In genomic region chr6:14831922-14832321, GRCh38 we compare ENCODE assay signal across 32 cellular contexts.
A peak's percentile ranks its signal among the peaks of the same experiment; 100 is the strongest.
DNase-seq lines count a peak whose midpoint lies in the region; TF ChIP-seq lines count a peak whose summit lies in the region.
"Had no signal": no experiment of that assay in that cellular context is flagged by ENCODE, and none has a peak within 500 bp of the region (broad histone marks: within the 10 kb centered on the region; RNA-seq: fewer than 3 reads in every experiment).

No MANE protein-coding gene starts in this region.

- H3K9me3 ChIP-seq in HEK293 (ENCODE audit: control insufficient read depth, insufficient read depth, low read depth, low read length) (no peaks in the 10 kb centered on the region), endodermal cell (ENCODE audit: control insufficient read depth, low read length) (peaks cover 3% of the 10 kb centered on the region), neuron (ENCODE audit: low read length) (no peaks in the 10 kb centered on the region), adrenal gland (replicated peaks in 1 of 3) (no peaks in the 10 kb centered on the region)
- H3K9me3 ChIP-seq: HAP-1, left ventricle myocardium inferior, ovary, right atrium auricular region, SK-N-SH, upper lobe of right lung had no signal

- DNase-seq in NCI-H2227 treated with DMSO at 0.1 percent for 48 hours (lab: John Stamatoyannopoulos, UW) (peak; percentile 75), endodermal cell (no peak), NOMO-1 (lab: John Stamatoyannopoulos, UW; ENCODE audit: unreplicated experiment in 2 of 2) (no peak), NCI-H1092 treated with DMSO at 0.1 percent for 48 hours (lab: John Stamatoyannopoulos, UW) (no peak), adrenal gland (no peak), GM10266 (ENCODE audit: extremely low spot score) (no peak)
- DNase-seq: ACHN; activated CD8-positive, alpha-beta memory T cell treated with anti-CD3 and anti-CD28 coated beads for 24 hours; activated gamma-delta T cell; activated naive CD8-positive, alpha-beta T cell treated with anti-CD3 and anti-CD28 coated beads, Interleukin-2, amount 10 ng/mL, durations not matched to agents 7 days and 5 days; activated T-cell treated with anti-CD3 and anti-CD28 coated beads, Interleukin-2, amount 50 U/mL, for 1 hour; DMS53; GDM1; left ventricle myocardium inferior; MM.1S; naive B cell; NCI-H1694 treated with DMSO at 0.1 percent for 48 hours; NCI-H345; ovary; RPMI8226; SK-N-SH; stimulated activated CD4-positive, alpha-beta T cell treated with anti-CD3 and anti-CD28 coated beads, Interleukin-12 subunit alpha, Interleukin-12 subunit beta, amount 100 ng/mL, for 4 hours; stimulated activated CD4-positive, alpha-beta T cell treated with anti-CD3 and anti-CD28 coated beads, Interleukin-4, amount 100 ng/mL, for 24 hours; T-helper 17 cell; upper lobe of right lung had no signal

- H3K9ac ChIP-seq in endodermal cell (ENCODE audit: extremely low read depth, low read length, poor library complexity, severe bottlenecking): no peak overlapping the region
- H3K9ac ChIP-seq: KMS-11, SK-N-SH had no signal

- no peak overlapping the region for H3K4me3 Mint-ChIP-seq in endodermal cell
- H3K4me3 Mint-ChIP-seq: activated naive CD8-positive, alpha-beta T cell treated with anti-CD3 and anti-CD28 coated beads, Interleukin-2, amount 10 ng/mL, durations not matched to agents 7 days and 5 days; central memory CD8-positive, alpha-beta T cell; stimulated activated effector memory CD8-positive, alpha-beta T cell treated with anti-CD3 and anti-CD28 coated beads, Interleukin-12 subunit alpha, Interleukin-12 subunit beta, amount 100 ng/mL, for 72 hours; T-helper 17 cell had no signal

- H3K4me1 ChIP-seq in HEK293 (ENCODE audit: control insufficient read depth, insufficient read depth, low read length) (no peaks in the 10 kb centered on the region), endodermal cell (ENCODE audit: control insufficient read depth, insufficient read depth, low read length) (peaks cover 4% of the 10 kb centered on the region), neuron (ENCODE audit: insufficient read depth, low read length) (peaks cover 27% of the 10 kb centered on the region), adrenal gland (replicated peaks in 1 of 2) (no peaks in the 10 kb centered on the region)
- H3K4me1 ChIP-seq: HAP-1, left ventricle myocardium inferior, right atrium auricular region, upper lobe of right lung had no signal

- no peak overlapping the region for H3K4me3 ChIP-seq in HEK293 (ENCODE audit: low read depth, low read length)
- no peak overlapping the region for H3K4me3 ChIP-seq in endodermal cell (ENCODE audit: low read length)
- no peak overlapping the region for H3K4me3 ChIP-seq in neuron (ENCODE audit: low read length)
- no peak overlapping the region for H3K4me3 ChIP-seq in adrenal gland
- H3K4me3 ChIP-seq: HAP-1, left ventricle myocardium inferior, ovary, right atrium auricular region, upper lobe of right lung had no signal

- peak overlapping the region; percentile 12 for H3K27ac Mint-ChIP-seq in endodermal cell
- H3K27ac Mint-ChIP-seq: activated naive CD8-positive, alpha-beta T cell treated with anti-CD3 and anti-CD28 coated beads, Interleukin-2, amount 10 ng/mL, durations not matched to agents 7 days and 5 days; stimulated activated effector memory CD8-positive, alpha-beta T cell treated with anti-CD3 and anti-CD28 coated beads, Interleukin-12 subunit alpha, Interleukin-12 subunit beta, amount 100 ng/mL, for 72 hours; T-helper 17 cell had no signal

- no peaks in the 10 kb centered on the region for H3K36me3 Mint-ChIP-seq in endodermal cell (ENCODE audit: low read depth)
- H3K36me3 Mint-ChIP-seq: naive B cell had no signal

- CTCF ChIA-PET in HEK293 (lab: Yijun Ruan, JAX): interaction anchor here (0.5 kb wide), 1 partner anchor 31 kb away, joined by 4 read pairs; no protein-coding TSS in a partner anchor

- peak overlapping the region; percentile 30 for H2AFZ ChIP-seq in neuron (ENCODE audit: low read depth, low read length)

- peaks cover 16% of the 10 kb centered on the region for H3K27me3 ChIP-seq in endodermal cell (ENCODE audit: control insufficient read depth, insufficient read depth, low read length, poor library complexity, severe bottlenecking)
- no peaks in the 10 kb centered on the region for H3K27me3 ChIP-seq in neuron (ENCODE audit: insufficient read depth, low read length)
- H3K27me3 ChIP-seq in adrenal gland: no peaks in the 10 kb centered on the region
- H3K27me3 ChIP-seq: ovary, right atrium auricular region, upper lobe of right lung had no signal

- H3K4me1 Mint-ChIP-seq in endodermal cell: peaks cover 43% of the 10 kb centered on the region
- H3K4me1 Mint-ChIP-seq: activated naive CD8-positive, alpha-beta T cell treated with anti-CD3 and anti-CD28 coated beads, Interleukin-2, amount 10 ng/mL, durations not matched to agents 7 days and 5 days; central memory CD8-positive, alpha-beta T cell; T-helper 17 cell had no signal

- POLR2A ChIA-PET in HEK293 (lab: Yijun Ruan, JAX): no interaction called here

- 41 to 50% methylated on average over 4 to 6 of the region's 6 CpGs for WGBS in endodermal cell (ENCODE audit: insufficient coverage in 1 of 2, insufficient read length in 1 of 2), 2 experiments
- 55 to 63% (median 57%) methylated on average over 6 of the region's 6 CpGs for WGBS in adrenal gland, 4 donors

- H3K27ac ChIP-seq in HEK293 (ENCODE audit: extremely low read depth, low read depth, low read length) (no peak overlapping the region), endodermal cell (ENCODE audit: low read depth, low read length) (no peak overlapping the region), adrenal gland (no peak overlapping the region)
- H3K27ac ChIP-seq: KMS-11, left ventricle myocardium inferior, ovary, right atrium auricular region, upper lobe of right lung had no signal

- H3K9me3 Mint-ChIP-seq in endodermal cell: no peaks in the 10 kb centered on the region
- H3K9me3 Mint-ChIP-seq: activated naive CD8-positive, alpha-beta T cell treated with anti-CD3 and anti-CD28 coated beads, Interleukin-2, amount 10 ng/mL, durations not matched to agents 7 days and 5 days; central memory CD8-positive, alpha-beta T cell; stimulated activated effector memory CD8-positive, alpha-beta T cell treated with anti-CD3 and anti-CD28 coated beads, Interleukin-12 subunit alpha, Interleukin-12 subunit beta, amount 100 ng/mL, for 72 hours had no signal

- intact Hi-C loops in adrenal gland (cut with DNase I): no loop called here

- TF ChIP-seq POLR2A in adrenal gland (IDR thresholded peaks at IDR 0.05): no peak

- H3K36me3 ChIP-seq in HEK293 (ENCODE audit: control insufficient read depth in 2 of 2, insufficient read depth in 1 of 2, low read length in 2 of 2) (no peaks in the 10 kb centered on the region), endodermal cell (ENCODE audit: control insufficient read depth, insufficient read depth, low read length) (no peaks in the 10 kb centered on the region), neuron (ENCODE audit: insufficient read depth, low read length) (no peaks in the 10 kb centered on the region), adrenal gland (replicated peaks in 1 of 2) (no peaks in the 10 kb centered on the region)
- H3K36me3 ChIP-seq: HAP-1, left ventricle myocardium inferior, ovary, right atrium auricular region, upper lobe of right lung had no signal

- TF ChIP-seq CTCF in HEK293 (tag by site-specific recombination; IDR thresholded peaks at IDR 0.05): no peak
- TF ChIP-seq CTCF in endodermal cell (conservative IDR thresholded peaks at IDR 0.05): no peak
- no peak for TF ChIP-seq CTCF in adrenal gland (IDR thresholded peaks at IDR 0.05)
- no peak for TF ChIP-seq CTCF in GM10266 (IDR thresholded peaks at IDR 0.05; ENCODE audit: control insufficient read depth, insufficient read depth, low read depth, missing control alignments)

- H3K27me3 Mint-ChIP-seq in endodermal cell (ENCODE audit: insufficient read depth): peaks cover 19% of the 10 kb centered on the region

TF ChIP-seq in HEK293, 187 proteins besides CTCF, POLR2A, EP300 and RAD21:
- no peak for TF ChIP-seq HOXC10 (CRISPR knock-in tag; IDR thresholded peaks at IDR 0.05)
- peak; percentile 31; the same call in 1 of the 2 replicates for TF ChIP-seq ZIC2 (tag by site-specific recombination; IDR thresholded peaks at IDR 0.05)
